17 cellular contexts compared by ENCODE assay signal in the genomic region with DNA sequence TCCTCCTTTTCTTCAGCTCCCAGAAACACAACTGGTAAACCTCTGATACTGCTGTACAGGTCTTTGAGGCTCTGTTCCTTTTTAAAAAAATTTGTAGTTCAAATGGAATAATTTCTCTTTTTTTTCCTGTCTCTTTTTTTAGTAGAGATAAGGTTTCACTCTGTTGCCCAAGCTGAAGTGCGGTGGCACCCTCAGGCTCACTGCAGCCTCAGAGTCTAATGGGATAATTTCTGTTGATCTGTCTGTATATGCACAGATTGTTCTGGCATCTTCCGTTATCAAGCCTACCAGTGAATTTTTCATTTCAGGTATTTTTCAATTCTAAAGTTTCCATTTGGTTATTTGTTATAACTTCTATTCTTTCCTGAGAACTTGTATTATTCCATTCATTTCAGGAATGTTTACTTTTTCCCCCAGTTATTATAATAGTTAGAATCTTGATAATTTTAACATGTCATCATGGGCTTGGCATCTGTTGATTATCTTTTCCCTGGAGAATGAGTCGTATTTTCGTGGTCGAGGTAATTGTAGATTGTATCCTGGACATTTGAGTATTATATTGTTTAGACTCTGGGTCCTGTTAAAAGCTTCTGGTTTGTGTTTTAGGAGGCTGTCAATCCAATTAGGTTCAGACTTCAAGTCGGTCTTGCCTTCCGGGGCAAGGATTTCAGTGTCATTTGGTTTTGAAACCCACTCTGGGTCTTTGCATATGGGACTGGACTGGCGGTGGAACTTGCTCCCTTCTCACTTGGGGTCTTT. TPM values are rescaled to one million over a fixed set of nuclear protein-coding genes. Genes with fewer than 3 reads are reported as not detected.
DNase-seq lines count a peak whose midpoint lies in the region; ATAC-seq and TF ChIP-seq lines count a peak whose summit lies in the region.
"Had no signal": no experiment of that assay in that cellular context is flagged by ENCODE, and none has a peak within 500 bp of the region (broad histone marks: within the 10 kb centered on the region; RNA-seq: fewer than 3 reads in every experiment).

No MANE protein-coding gene starts in this region.

- H3K27ac Mint-ChIP-seq in T-helper 2 cell treated with Interferon-gamma antibody and Interleukin-4, amounts not matched to agents 5 μg/mL and 100 μg/mL, for 36 hours = no peak overlapping the region

- no peak for ATAC-seq in GM18498 (IDR thresholded peaks at IDR 0.05; ENCODE audit: unreplicated experiment)

- no peaks in the 10 kb centered on the region for H3K4me1 Mint-ChIP-seq in T-helper 2 cell treated with Interferon-gamma antibody and Interleukin-4, amounts not matched to agents 5 μg/mL and 100 μg/mL, for 36 hours (ENCODE audit: low read depth)

- no peaks in the 10 kb centered on the region for H3K4me1 ChIP-seq in A673 (ENCODE audit: insufficient read depth, low read length, poor library complexity, severe bottlenecking)

- no TSS peak for BruUV-seq in A673 (replicated peaks; lab: Mats Ljungman, UMichigan)

- peak overlapping the region; percentile 19 for H3K27ac ChIP-seq in A673 (ENCODE audit: low read depth, low read length, poor library complexity, severe bottlenecking)
- peak overlapping the region; percentile 41; the same call in 1 of the 2 replicates for H3K27ac ChIP-seq in RWPE1
- H3K27ac ChIP-seq: neutrophil, PC-9, right atrium auricular region, vagina had no signal

- intact Hi-C loops in A673 (cut with micrococcal nuclease; ENCODE audit: unreplicated experiment) = no loop called here

- H3K9me3 Mint-ChIP-seq in T-helper 2 cell treated with Interferon-gamma antibody and Interleukin-4, amounts not matched to agents 5 μg/mL and 100 μg/mL, for 36 hours = no peaks in the 10 kb centered on the region

- POLR2A ChIA-PET in A673 (lab: Charles Lee; ENCODE audit: low non-redundant PET) (interaction anchor here (0.6 kb wide), 1 partner anchor 14 kb away, joined by 3 read pairs; no protein-coding TSS in a partner anchor), RWPE1 (lab: Yijun Ruan, JAX; ENCODE audit: low non-redundant PET) (no interaction called here)

- H3K27me3 Mint-ChIP-seq in T-helper 2 cell treated with Interferon-gamma antibody and Interleukin-4, amounts not matched to agents 5 μg/mL and 100 μg/mL, for 36 hours (ENCODE audit: low read depth) = no peaks in the 10 kb centered on the region

- H3K4me3 ChIP-seq in A673 (ENCODE audit: low read depth, low read length, poor library complexity, severe bottlenecking) (no peak overlapping the region), fibroblast of pulmonary artery (replicated peaks; ENCODE audit: low read depth, low read length) (no peak overlapping the region)
- H3K4me3 ChIP-seq: PC-9, right atrium auricular region, vagina had no signal

- TF ChIP-seq CTCF in A673 (conservative IDR thresholded peaks at IDR 0.05; ENCODE audit: low read depth, low read length) (no peak), RWPE1 (conservative IDR thresholded peaks at IDR 0.05; ENCODE audit: low read depth) (no peak), fibroblast of pulmonary artery (IDR thresholded peaks at IDR 0.05; ENCODE audit: low read length, missing control alignments) (no peak)

- peaks cover 56% of the 10 kb centered on the region for H3K36me3 Mint-ChIP-seq in T-helper 2 cell treated with Interferon-gamma antibody and Interleukin-4, amounts not matched to agents 5 μg/mL and 100 μg/mL, for 36 hours (ENCODE audit: low read depth)

- H3K36me3 ChIP-seq in A673 (ENCODE audit: insufficient read depth, low read length, poor library complexity, severe bottlenecking) = peaks cover 36% of the 10 kb centered on the region

- CTCF ChIA-PET in A673 (lab: Charles Lee) = interaction anchor here (0.6 to 0.7 kb wide), 2 partner anchors 416 to 516 kb away, joined by 3 to 6 read pairs; no protein-coding TSS in a partner anchor
- CTCF ChIA-PET in RWPE1 (lab: Yijun Ruan, JAX) = no interaction called here

- no peak overlapping the region for H3K4me3 Mint-ChIP-seq in T-helper 2 cell treated with Interferon-gamma antibody and Interleukin-4, amounts not matched to agents 5 μg/mL and 100 μg/mL, for 36 hours

- no peaks in the 10 kb centered on the region for H3K27me3 ChIP-seq in A673 (replicated peaks; ENCODE audit: insufficient read depth, low read depth, low read length, poor library complexity)
- H3K27me3 ChIP-seq: neutrophil, right atrium auricular region, vagina had no signal

- H3K9me3 ChIP-seq in A673 (ENCODE audit: low read depth, low read length, poor library complexity, severe bottlenecking) = no peaks in the 10 kb centered on the region
- H3K9me3 ChIP-seq: neutrophil, right atrium auricular region, vagina had no signal

- DNase-seq in A673 (ENCODE audit: low spot score) (no peak), ELR (ENCODE audit: low read depth) (peak; percentile 29), RWPE1 (ENCODE audit: low spot score) (no peak), fibroblast of pulmonary artery (ENCODE audit: low read depth) (peak; percentile 21), GDM1 (lab: John Stamatoyannopoulos, UW) (no peak)
- DNase-seq in T-helper 2 cell treated with Interferon-gamma antibody and Interleukin-4, amounts not matched to agents 5 μg/mL and 100 μg/mL, for 36 hours (ENCODE audit: low spot score) = no peak
- no peak for DNase-seq in stimulated activated CD4-positive, alpha-beta T cell treated with anti-CD3 and anti-CD28 coated beads, Interleukin-4, amount 100 ng/mL, for 1 hour
- DNase-seq: activated CD4-positive, alpha-beta T cell treated with anti-CD3 and anti-CD28 coated beads, Interleukin-2, amount 50 U/mL, for 48 hours; dermis blood vessel endothelial cell; DMS153; NCI-H1092; NCI-H69 had no signal

RNA-seq across cellular contexts. Expression of gene CRCP, which starts 24.5 kb away (rescaled TPM):
- total RNA-seq in A673 (2021) = 36.6 and 42.5 TPM in 2 replicates

Comparison
In these comparisons a context has a peak if more than half of its experiments do, and no peak if none do; other contexts are left out.
1. DNase-seq: peak in ELR (single experiment) and fibroblast of pulmonary artery (single experiment); none in A673 (single experiment), RWPE1 (single experiment), GDM1 (single experiment), T-helper 2 cell treated with Interferon-gamma antibody and Interleukin-4, amounts not matched to agents 5 μg/mL and 100 μg/mL, for 36 hours (single experiment) and stimulated activated CD4-positive, alpha-beta T cell treated with anti-CD3 and anti-CD28 coated beads, Interleukin-4, amount 100 ng/mL, for 1 hour (single experiment).